24 cellular contexts compared by ENCODE assay signal in the genomic region with DNA sequence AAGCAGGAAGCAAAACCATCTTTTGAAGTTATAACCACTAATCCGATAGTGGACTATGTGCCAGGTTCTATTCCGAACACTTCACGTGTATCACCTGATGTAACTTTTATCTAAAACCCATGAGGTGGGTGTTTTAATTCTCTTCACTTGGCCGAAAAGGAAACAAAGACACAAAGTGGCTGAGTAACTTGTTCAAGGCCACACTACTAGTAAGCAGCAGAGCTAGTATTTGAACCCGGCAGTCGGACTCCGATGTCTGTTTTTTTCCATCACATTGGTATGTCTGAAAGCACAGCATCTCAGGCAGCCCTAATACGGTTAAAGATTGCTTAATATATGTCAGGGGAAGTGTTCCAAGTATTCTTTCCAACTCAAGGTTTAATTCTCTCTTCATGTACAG.
"Had no signal": no experiment of that assay in that cellular context is flagged by ENCODE, and none has a peak within 500 bp of the region (broad histone marks: within the 10 kb centered on the region; RNA-seq: fewer than 3 reads in every experiment).

No MANE protein-coding gene starts in this region.

- H3K4me3 ChIP-seq: adrenal gland, breast epithelium, K562, SJSA1 had no signal

- H3K36me3 ChIP-seq: adrenal gland, breast epithelium, SJSA1 had no signal

- H3K27me3 Mint-ChIP-seq: activated B cell treated with CpG ODN at 0.5 μM for 24 hours; activated CD4-positive, alpha-beta memory T cell treated with anti-CD3 and anti-CD28 coated beads for 36 hours; activated CD4-positive, alpha-beta T cell treated with anti-CD3 and anti-CD28 coated beads, Interleukin-2, amount 10 ng/mL, durations not matched to agents 24 days and 14 days; activated naive CD8-positive, alpha-beta T cell treated with anti-CD3 and anti-CD28 coated beads, Interleukin-2, amount 10 ng/mL, durations not matched to agents 7 days and 5 days had no signal

- H3K27ac ChIP-seq: breast epithelium, SJSA1 had no signal

- H3K36me3 Mint-ChIP-seq: activated CD4-positive, alpha-beta memory T cell treated with anti-CD3 and anti-CD28 coated beads for 36 hours had no signal

- H3K9me3 ChIP-seq: adrenal gland, breast epithelium, SJSA1 had no signal

- DNase-seq: activated B cell treated with CpG ODN at 0.5 μM for 24 hours; activated CD4-positive, alpha-beta memory T cell treated with anti-CD3 and anti-CD28 coated beads for 36 hours; activated CD4-positive, alpha-beta T cell treated with anti-CD3 and anti-CD28 coated beads for 1 hour; activated CD4-positive, alpha-beta T cell treated with anti-CD3 and anti-CD28 coated beads, Interleukin-2, amount 10 ng/mL, durations not matched to agents 24 days and 14 days; activated CD8-positive, alpha-beta memory T cell treated with anti-CD3 and anti-CD28 coated beads for 24 hours; activated naive CD4-positive, alpha-beta T cell treated with anti-CD3 and anti-CD28 coated beads, Interleukin-2, amount 50 U/mL, for 16 hours; activated naive CD8-positive, alpha-beta T cell treated with anti-CD3 and anti-CD28 coated beads, Interleukin-2, amount 10 ng/mL, durations not matched to agents 7 days and 5 days; activated T-cell treated with anti-CD3 and anti-CD28 coated beads, Interleukin-2, amount 50 U/mL, for 4 hours; aorta; caudate nucleus; NCI-H1092; NCI-H1417; NCI-H1694 treated with DMSO at 0.1 percent for 48 hours; NCI-H2029 treated with DMSO at 0.1 percent for 48 hours; NCI-H510A treated with DMSO at 0.1 percent for 48 hours; NCI-H69; SHP77; T-helper 9 cell had no signal

- H3K27me3 ChIP-seq: adrenal gland, breast epithelium, SJSA1 had no signal

- H3K9me3 Mint-ChIP-seq: activated B cell treated with CpG ODN at 0.5 μM for 24 hours; activated CD4-positive, alpha-beta memory T cell treated with anti-CD3 and anti-CD28 coated beads for 36 hours; activated T-cell treated with anti-CD3 and anti-CD28 coated beads, Interleukin-2, amount 50 U/mL, for 4 hours; T-helper 1 cell treated with Interleukin-12 subunit alpha and Interleukin-12 subunit beta and Interleukin-4 antibody, amounts not matched to agents 30 μg/mL and 1 μg/mL, for 36 hours had no signal

- ATAC-seq: activated T-cell treated with anti-CD3 and anti-CD28 coated beads, Interleukin-2, amount 50 U/mL, for 4 hours; K562 had no signal

- FAIRE-seq: K562, RCC 7860 had no signal

- H3K27ac Mint-ChIP-seq: activated B cell treated with CpG ODN at 0.5 μM for 24 hours; activated CD4-positive, alpha-beta memory T cell treated with anti-CD3 and anti-CD28 coated beads for 36 hours; activated CD4-positive, alpha-beta T cell treated with anti-CD3 and anti-CD28 coated beads, Interleukin-2, amount 10 ng/mL, durations not matched to agents 24 days and 14 days; activated naive CD8-positive, alpha-beta T cell treated with anti-CD3 and anti-CD28 coated beads, Interleukin-2, amount 10 ng/mL, durations not matched to agents 7 days and 5 days; T-helper 1 cell treated with Interleukin-12 subunit alpha and Interleukin-12 subunit beta and Interleukin-4 antibody, amounts not matched to agents 30 μg/mL and 1 μg/mL, for 36 hours had no signal

- H3K4me3 Mint-ChIP-seq: activated B cell treated with CpG ODN at 0.5 μM for 24 hours; activated CD4-positive, alpha-beta memory T cell treated with anti-CD3 and anti-CD28 coated beads for 36 hours; activated CD4-positive, alpha-beta T cell treated with anti-CD3 and anti-CD28 coated beads, Interleukin-2, amount 10 ng/mL, durations not matched to agents 24 days and 14 days; activated naive CD8-positive, alpha-beta T cell treated with anti-CD3 and anti-CD28 coated beads, Interleukin-2, amount 10 ng/mL, durations not matched to agents 7 days and 5 days; activated T-cell treated with anti-CD3 and anti-CD28 coated beads, Interleukin-2, amount 50 U/mL, for 4 hours; T-helper 1 cell treated with Interleukin-12 subunit alpha and Interleukin-12 subunit beta and Interleukin-4 antibody, amounts not matched to agents 30 μg/mL and 1 μg/mL, for 36 hours had no signal
